Comparison of ENCODE assay signal across 1 cellular context in the genomic region with DNA sequence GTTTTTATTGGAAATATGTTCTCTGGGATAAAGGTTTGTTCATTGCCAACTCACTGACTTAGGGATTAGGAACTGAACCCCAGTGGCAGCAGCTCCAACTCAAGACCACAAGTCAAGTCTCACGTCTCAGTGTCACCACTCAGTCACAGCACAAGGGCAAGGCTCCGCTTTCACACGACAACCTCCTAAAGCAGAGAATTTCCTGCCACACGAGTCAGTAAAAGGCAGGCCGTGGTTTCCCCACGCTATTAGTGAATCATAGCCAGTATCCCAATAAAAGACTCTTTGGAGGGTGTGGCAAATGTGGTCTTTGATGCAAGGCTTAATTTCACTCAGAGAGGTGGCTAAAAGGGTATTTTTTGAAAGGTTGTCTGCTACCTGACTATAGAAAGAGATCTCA.
TF ChIP-seq lines count a peak whose summit lies in the region.

No MANE protein-coding gene starts in this region.

TF ChIP-seq in GM23338, 12 proteins besides CTCF, POLR2A, EP300 and RAD21 (continued from another document):
- TF ChIP-seq, protein P1, sequence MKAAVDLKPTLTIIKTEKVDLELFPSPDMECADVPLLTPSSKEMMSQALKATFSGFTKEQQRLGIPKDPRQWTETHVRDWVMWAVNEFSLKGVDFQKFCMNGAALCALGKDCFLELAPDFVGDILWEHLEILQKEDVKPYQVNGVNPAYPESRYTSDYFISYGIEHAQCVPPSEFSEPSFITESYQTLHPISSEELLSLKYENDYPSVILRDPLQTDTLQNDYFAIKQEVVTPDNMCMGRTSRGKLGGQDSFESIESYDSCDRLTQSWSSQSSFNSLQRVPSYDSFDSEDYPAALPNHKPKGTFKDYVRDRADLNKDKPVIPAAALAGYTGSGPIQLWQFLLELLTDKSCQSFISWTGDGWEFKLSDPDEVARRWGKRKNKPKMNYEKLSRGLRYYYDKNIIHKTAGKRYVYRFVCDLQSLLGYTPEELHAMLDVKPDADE (IDR thresholded peaks at IDR 0.05) = no peak
- TF ChIP-seq EZH2phosphoT487 (IDR thresholded peaks at IDR 0.05; ENCODE audit: unreplicated experiment) (no peak), STAT1 (IDR thresholded peaks at IDR 0.05; ENCODE audit: unreplicated experiment) (no peak), NANOG (IDR thresholded peaks at IDR 0.05; ENCODE audit: borderline replicate concordance) (no peak), ZNF114 (CRISPR knock-in tag; IDR thresholded peaks at IDR 0.05) (no peak), ZNF331 (CRISPR knock-in tag; IDR thresholded peaks at IDR 0.05; ENCODE audit: low read depth) (no peak)
- TF ChIP-seq, protein P2, sequence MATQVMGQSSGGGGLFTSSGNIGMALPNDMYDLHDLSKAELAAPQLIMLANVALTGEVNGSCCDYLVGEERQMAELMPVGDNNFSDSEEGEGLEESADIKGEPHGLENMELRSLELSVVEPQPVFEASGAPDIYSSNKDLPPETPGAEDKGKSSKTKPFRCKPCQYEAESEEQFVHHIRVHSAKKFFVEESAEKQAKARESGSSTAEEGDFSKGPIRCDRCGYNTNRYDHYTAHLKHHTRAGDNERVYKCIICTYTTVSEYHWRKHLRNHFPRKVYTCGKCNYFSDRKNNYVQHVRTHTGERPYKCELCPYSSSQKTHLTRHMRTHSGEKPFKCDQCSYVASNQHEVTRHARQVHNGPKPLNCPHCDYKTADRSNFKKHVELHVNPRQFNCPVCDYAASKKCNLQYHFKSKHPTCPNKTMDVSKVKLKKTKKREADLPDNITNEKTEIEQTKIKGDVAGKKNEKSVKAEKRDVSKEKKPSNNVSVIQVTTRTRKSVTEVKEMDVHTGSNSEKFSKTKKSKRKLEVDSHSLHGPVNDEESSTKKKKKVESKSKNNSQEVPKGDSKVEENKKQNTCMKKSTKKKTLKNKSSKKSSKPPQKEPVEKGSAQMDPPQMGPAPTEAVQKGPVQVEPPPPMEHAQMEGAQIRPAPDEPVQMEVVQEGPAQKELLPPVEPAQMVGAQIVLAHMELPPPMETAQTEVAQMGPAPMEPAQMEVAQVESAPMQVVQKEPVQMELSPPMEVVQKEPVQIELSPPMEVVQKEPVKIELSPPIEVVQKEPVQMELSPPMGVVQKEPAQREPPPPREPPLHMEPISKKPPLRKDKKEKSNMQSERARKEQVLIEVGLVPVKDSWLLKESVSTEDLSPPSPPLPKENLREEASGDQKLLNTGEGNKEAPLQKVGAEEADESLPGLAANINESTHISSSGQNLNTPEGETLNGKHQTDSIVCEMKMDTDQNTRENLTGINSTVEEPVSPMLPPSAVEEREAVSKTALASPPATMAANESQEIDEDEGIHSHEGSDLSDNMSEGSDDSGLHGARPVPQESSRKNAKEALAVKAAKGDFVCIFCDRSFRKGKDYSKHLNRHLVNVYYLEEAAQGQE (IDR thresholded peaks at IDR 0.05; ENCODE audit: unreplicated experiment) = no peak
